Comparison of ENCODE assay signal across 23 cellular contexts in the genomic region with DNA sequence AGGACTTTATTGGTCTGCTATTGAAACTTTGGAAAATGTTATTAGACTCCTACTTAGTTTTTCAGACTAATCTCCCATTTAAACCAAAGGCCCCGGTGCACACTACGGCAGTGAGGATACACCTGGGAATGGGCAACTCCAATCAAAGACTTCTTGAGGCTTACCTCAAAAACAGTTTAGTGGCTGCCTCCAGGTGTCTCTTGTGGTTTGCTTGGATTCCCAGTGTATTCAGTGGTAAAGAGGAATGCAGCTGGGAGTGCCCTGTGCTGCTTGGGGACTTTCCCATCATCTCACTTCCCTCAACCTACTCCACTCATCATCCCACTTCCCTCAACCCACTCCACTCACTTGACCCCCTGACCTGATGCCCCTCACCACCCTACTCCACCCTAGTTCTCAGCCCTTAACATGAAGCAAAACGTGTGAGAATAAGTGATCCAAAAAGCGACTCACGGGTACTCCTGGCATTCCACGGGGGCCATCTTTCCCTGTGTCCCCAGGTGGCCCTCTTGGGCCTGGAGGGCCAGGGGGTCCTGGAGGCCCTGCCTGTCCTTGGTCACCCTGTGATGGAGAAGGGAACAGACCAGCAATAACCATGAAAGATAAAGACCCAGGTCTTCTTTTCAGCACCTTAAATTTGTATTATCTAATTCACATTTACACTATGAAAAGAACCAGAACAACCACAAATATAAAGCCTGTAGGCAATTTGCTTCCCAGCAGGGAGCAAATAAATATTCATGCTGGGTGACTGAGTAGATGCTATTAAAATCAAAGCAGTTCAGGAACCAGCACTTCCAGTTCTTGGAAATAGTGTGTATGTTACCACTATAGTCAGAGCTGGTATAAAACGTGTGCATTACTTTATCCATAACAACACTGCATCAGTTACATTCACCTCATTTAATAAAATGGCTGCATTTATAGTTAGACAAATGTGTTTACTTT.
DNase-seq lines count a peak whose midpoint lies in the region; ATAC-seq lines count a peak whose summit lies in the region.
"Had no signal": no experiment of that assay in that cellular context is flagged by ENCODE, and none has a peak within 500 bp of the region (broad histone marks: within the 10 kb centered on the region; RNA-seq: fewer than 3 reads in every experiment).

No MANE protein-coding gene starts in this region.

- no peak overlapping the region for H3K4me3 ChIP-seq in naive thymus-derived CD4-positive, alpha-beta T cell (ENCODE audit: low read length)
- H3K4me3 ChIP-seq: hepatocyte, K562, sigmoid colon had no signal

- no peak for ATAC-seq in naive thymus-derived CD4-positive, alpha-beta T cell
- ATAC-seq in GM21529 (IDR thresholded peaks at IDR 0.05; ENCODE audit: unreplicated experiment) = no peak
- ATAC-seq: K562, left ventricle myocardium superior had no signal

- H3K4me3 Mint-ChIP-seq in naive thymus-derived CD4-positive, alpha-beta T cell = no peak overlapping the region
- H3K4me3 Mint-ChIP-seq: CD4-positive, alpha-beta T cell had no signal

- CTCF ChIA-PET in naive thymus-derived CD4-positive, alpha-beta T cell (lab: Charles Lee) = no interaction called here

- H3K36me3 ChIP-seq in naive thymus-derived CD4-positive, alpha-beta T cell (ENCODE audit: control insufficient read depth in 2 of 3, insufficient read depth in 3 of 3, low read length in 3 of 3) = no peaks in the 10 kb centered on the region
- H3K36me3 ChIP-seq: sigmoid colon had no signal

- H3K27ac ChIP-seq in naive thymus-derived CD4-positive, alpha-beta T cell (ENCODE audit: low read depth, low read length) = no peak overlapping the region
- H3K27ac ChIP-seq: hepatocyte, sigmoid colon had no signal

- H3K9me3 ChIP-seq in naive thymus-derived CD4-positive, alpha-beta T cell (ENCODE audit: control insufficient read depth in 2 of 3, low read length in 3 of 3) = no peaks in the 10 kb centered on the region
- H3K9me3 ChIP-seq: sigmoid colon had no signal

- no peaks in the 10 kb centered on the region for H3K4me1 ChIP-seq in naive thymus-derived CD4-positive, alpha-beta T cell (ENCODE audit: control insufficient read depth in 2 of 2, insufficient read depth in 2 of 2, low read length in 2 of 2)
- H3K4me1 ChIP-seq: sigmoid colon had no signal

- peak; percentile 58 for DNase-seq in A172 (ENCODE audit: low spot score)
- DNase-seq in HT-29 (ENCODE audit: low spot score) = peak; percentile 45
- DNase-seq in RPMI8226 = peak; percentile 6
- peak; percentile 20 for DNase-seq in iPS DF 19.7 (ENCODE audit: low read depth, low spot score)
- DNase-seq in naive thymus-derived CD4-positive, alpha-beta T cell = no peak
- DNase-seq in NCI-H345 treated with DMSO at 0.1 percent for 48 hours (lab: John Stamatoyannopoulos, UW; ENCODE audit: unreplicated experiment) = no peak
- DNase-seq in CD1c-positive myeloid dendritic cell (ENCODE audit: extremely low spot score) = no peak
- DNase-seq: ACHN; activated CD8-positive, alpha-beta memory T cell treated with anti-CD3 and anti-CD28 coated beads, Interleukin-2, amount 50 U/mL, for 48 hours; activated gamma-delta T cell treated with Interleukin-2 at 50 U/mL for 16 hours; amniotic stem cell; CD4-positive, alpha-beta T cell; cerebellar nuclear complex; effector CD8-positive, alpha-beta T cell; EL; left ventricle myocardium superior; NCI-H1436; NCI-H446; sigmoid colon; stimulated activated CD4-positive, alpha-beta T cell treated with anti-CD3 and anti-CD28 coated beads, Interleukin-2, amount 100 ng/mL, for 24 hours had no signal

- intact Hi-C loops in naive thymus-derived CD4-positive, alpha-beta T cell (cut with micrococcal nuclease) = no loop called here

- H3K9me3 Mint-ChIP-seq in naive thymus-derived CD4-positive, alpha-beta T cell = no peaks in the 10 kb centered on the region
- H3K9me3 Mint-ChIP-seq: CD4-positive, alpha-beta T cell had no signal

- H3K27me3 ChIP-seq in naive thymus-derived CD4-positive, alpha-beta T cell (ENCODE audit: control insufficient read depth in 2 of 2, insufficient read depth in 2 of 2, low read length in 2 of 2) = no peaks in the 10 kb centered on the region
- H3K27me3 ChIP-seq: hepatocyte, sigmoid colon had no signal

- H3K27me3 Mint-ChIP-seq in naive thymus-derived CD4-positive, alpha-beta T cell = peaks cover 0 to 15% (median 0%) of the 10 kb centered on the region in 5 donors
- H3K27me3 Mint-ChIP-seq: CD4-positive, alpha-beta T cell had no signal

- H3K36me3 Mint-ChIP-seq in naive thymus-derived CD4-positive, alpha-beta T cell = peaks cover 0 to 2% (median 0%) of the 10 kb centered on the region in 5 donors

- no peak overlapping the region for H3K27ac Mint-ChIP-seq in naive thymus-derived CD4-positive, alpha-beta T cell
- H3K27ac Mint-ChIP-seq: CD4-positive, alpha-beta T cell had no signal

- peaks cover 0 to 6% (median 0%) of the 10 kb centered on the region in 7 donors for H3K4me1 Mint-ChIP-seq in naive thymus-derived CD4-positive, alpha-beta T cell

- POLR2A ChIA-PET in naive thymus-derived CD4-positive, alpha-beta T cell (lab: Charles Lee) = no interaction called here

Comparison
In these comparisons a context has a peak if more than half of its experiments do, and no peak if none do; other contexts are left out.
1. DNase-seq: peak in A172 (single experiment), HT-29 (single experiment), RPMI8226 (single experiment) and iPS DF 19.7 (single experiment); none in naive thymus-derived CD4-positive, alpha-beta T cell (0 of 9), NCI-H345 treated with DMSO at 0.1 percent for 48 hours (single experiment) and CD1c-positive myeloid dendritic cell (single experiment).